16 cellular contexts compared by ENCODE assay signal in the genomic region with DNA sequence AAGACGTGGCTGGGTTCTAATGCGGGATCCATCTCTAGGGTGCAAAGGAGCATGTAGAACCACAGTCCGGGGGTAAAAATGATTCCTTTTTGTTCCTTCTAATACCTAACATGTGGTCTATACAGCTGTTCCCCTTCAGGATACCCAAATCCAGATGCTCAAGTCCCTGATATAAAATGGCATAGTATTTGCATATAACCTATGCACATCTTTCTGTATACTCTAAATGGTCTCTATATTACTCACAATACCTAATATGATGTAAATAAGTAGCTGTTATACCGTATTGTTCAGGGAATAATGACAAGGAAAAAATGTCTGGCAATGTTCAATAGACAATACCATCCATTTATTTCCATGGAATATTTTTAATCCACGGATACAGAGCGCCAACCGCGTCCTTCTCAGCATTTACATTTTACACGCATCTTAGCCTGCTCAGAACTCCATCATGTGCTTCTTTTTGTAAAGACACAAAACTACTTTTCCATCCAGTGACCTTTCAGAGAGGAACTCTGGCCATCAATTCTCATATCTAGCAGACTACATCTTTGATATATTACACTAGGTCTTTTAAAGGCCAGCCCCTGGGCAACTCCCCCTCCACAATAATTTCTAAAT.
"Had no signal": no experiment of that assay in that cellular context is flagged by ENCODE, and none has a peak within 500 bp of the region (broad histone marks: within the 10 kb centered on the region; RNA-seq: fewer than 3 reads in every experiment).

No MANE protein-coding gene starts in this region.

- H3K27ac Mint-ChIP-seq: activated naive CD4-positive, alpha-beta T cell treated with anti-CD3 and anti-CD28 coated beads for 36 hours; endodermal cell; nephron had no signal

- H3K4me1 Mint-ChIP-seq: endodermal cell had no signal

- H3K9me3 Mint-ChIP-seq: activated naive CD4-positive, alpha-beta T cell treated with anti-CD3 and anti-CD28 coated beads for 36 hours; activated T-helper 2 cell treated with anti-CD3 and anti-CD28 coated beads, Interferon-gamma antibody, Interleukin-2, Interleukin-4, amounts not matched to agents 10 μg/mL and 5 μg/mL and 100 μg/mL, durations not matched to agents 14 hours and 24 hours and 36 hours; stimulated activated naive CD8-positive, alpha-beta T cell treated with anti-CD3 and anti-CD28 coated beads, Interleukin-15, Interleukin-2, amounts not matched to agents 100 ng/mL and 50 ng/mL, for 24 hours had no signal

- H3K4me3 ChIP-seq: cardiac muscle cell, dorsolateral prefrontal cortex, left lung, right lobe of liver, testis, upper lobe of left lung had no signal

- DNase-seq: activated CD4-positive, alpha-beta T cell treated with anti-CD3 and anti-CD28 coated beads for 1 hour; activated CD4-positive, alpha-beta T cell treated with anti-CD3 and anti-CD28 coated beads, Interleukin-2, amount 50 U/mL, for 4 hours; activated naive CD4-positive, alpha-beta T cell treated with anti-CD3 and anti-CD28 coated beads for 36 hours; dorsolateral prefrontal cortex; endodermal cell; hippocampal formation; kidney; left lung; occipital lobe; testis; upper lobe of left lung had no signal

- FAIRE-seq: kidney had no signal

- H3K36me3 ChIP-seq: cardiac muscle cell had no signal

- H3K27me3 ChIP-seq: cardiac muscle cell, dorsolateral prefrontal cortex, left lung, right lobe of liver, testis, upper lobe of left lung had no signal

- H3K9me3 ChIP-seq: left lung, right lobe of liver, testis, upper lobe of left lung had no signal

- H3K4me1 ChIP-seq: testis had no signal

- H3K4me3 Mint-ChIP-seq: activated naive CD4-positive, alpha-beta T cell treated with anti-CD3 and anti-CD28 coated beads for 36 hours; endodermal cell; nephron had no signal

- H3K27ac ChIP-seq: cardiac muscle cell, testis had no signal
